15 cellular contexts compared by ENCODE assay signal in the genomic region with DNA sequence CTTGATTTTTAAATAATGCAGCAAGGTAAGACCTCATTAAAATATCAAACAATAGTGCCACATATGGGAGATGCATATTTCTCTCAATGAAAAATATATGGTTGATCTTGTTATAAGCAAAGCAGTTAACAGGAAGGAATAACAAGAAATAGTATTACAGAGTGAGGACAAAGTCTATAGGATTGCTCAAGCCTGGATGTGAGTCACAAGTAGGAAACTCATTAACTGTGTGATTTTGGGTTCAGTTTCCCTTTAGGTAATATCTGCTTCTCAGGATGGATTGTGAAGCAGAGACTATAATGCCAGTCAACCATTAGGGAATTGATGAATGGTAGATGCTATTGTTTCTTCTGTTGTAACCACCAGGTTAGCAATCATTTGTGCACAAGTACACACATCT. TPM values are rescaled to one million over a fixed set of nuclear protein-coding genes. Genes with fewer than 3 reads are reported as not detected.
DNase-seq lines count a peak whose midpoint lies in the region; ATAC-seq and TF ChIP-seq lines count a peak whose summit lies in the region.
"Had no signal": no experiment of that assay in that cellular context is flagged by ENCODE, and none has a peak within 500 bp of the region (broad histone marks: within the 10 kb centered on the region; RNA-seq: fewer than 3 reads in every experiment).

No MANE protein-coding gene starts in this region.

- intact Hi-C loops in MCF 10A (cut with micrococcal nuclease) (no loop called here), breast epithelium (cut with DNase I; ENCODE audit: low total_unique reads) (no loop called here)

- TF ChIP-seq CTCF in MCF 10A (IDR thresholded peaks at IDR 0.05; ENCODE audit: unreplicated experiment) (no peak), breast epithelium (IDR thresholded peaks at IDR 0.05) (no peak), fibroblast of villous mesenchyme (IDR thresholded peaks at IDR 0.05; ENCODE audit: insufficient read depth, low read depth, low read length) (no peak)

- H3K9me3 ChIP-seq in breast epithelium, result no peaks in the 10 kb centered on the region
- H3K9me3 ChIP-seq: MG63 had no signal

- TF ChIP-seq POLR2A in breast epithelium (IDR thresholded peaks at IDR 0.05), result no peak

- H3K4me3 ChIP-seq in breast epithelium, result no peak overlapping the region
- no peak overlapping the region for H3K4me3 ChIP-seq in fibroblast of villous mesenchyme (ENCODE audit: low read depth, low read length)
- H3K4me3 ChIP-seq: MG63, SK-N-MC had no signal

- H3K4me1 ChIP-seq in breast epithelium, result no peaks in the 10 kb centered on the region

- no peaks in the 10 kb centered on the region for H3K4me1 Mint-ChIP-seq in MCF 10A (ENCODE audit: insufficient read depth, unreplicated experiment)

- H3K27ac ChIP-seq in breast epithelium, result no peak overlapping the region
- H3K27ac ChIP-seq: SK-N-MC had no signal

- ATAC-seq in HG03039 (IDR thresholded peaks at IDR 0.05; ENCODE audit: unreplicated experiment), result no peak
- no peak for ATAC-seq in HG03469 (IDR thresholded peaks at IDR 0.05; ENCODE audit: unreplicated experiment)

- no peaks in the 10 kb centered on the region for H3K36me3 ChIP-seq in breast epithelium
- H3K36me3 ChIP-seq: MG63 had no signal

- no peak overlapping the region for H3K4me3 Mint-ChIP-seq in MCF 10A (ENCODE audit: unreplicated experiment)

- peaks cover 12% of the 10 kb centered on the region for H3K27me3 Mint-ChIP-seq in MCF 10A (ENCODE audit: insufficient read depth, unreplicated experiment)

- no peaks in the 10 kb centered on the region for H3K27me3 ChIP-seq in breast epithelium
- H3K27me3 ChIP-seq: MG63 had no signal

- BruUV-seq in MCF 10A (replicated peaks; lab: Mats Ljungman, UMichigan), result no TSS peak

- H3K36me3 Mint-ChIP-seq in MCF 10A (ENCODE audit: insufficient read depth, unreplicated experiment), result no peaks in the 10 kb centered on the region

- POLR2A ChIA-PET in MCF 10A (lab: Yijun Ruan, JAX), result no interaction called here

- H3K9me3 Mint-ChIP-seq in MCF 10A (ENCODE audit: unreplicated experiment), result no peaks in the 10 kb centered on the region

- DNase-seq in MCF 10A (ENCODE audit: unreplicated experiment), result peak; percentile 53
- no peak for DNase-seq in breast epithelium (ENCODE audit: low spot score in 2 of 2)
- peak; percentile 10 for DNase-seq in RKO (ENCODE audit: low spot score)
- peak; percentile 1 for DNase-seq in fibroblast of villous mesenchyme (ENCODE audit: low read depth)
- DNase-seq in amygdala (lab: John Stamatoyannopoulos, UW), result no peak
- no peak for DNase-seq in 8988T
- DNase-seq: C1 segment of cervical spinal cord; DMS 273 treated with DMSO at 0.1 percent for 48 hours; MG63; NCI-H187; NCI-H446 treated with DMSO at 0.1 percent for 48 hours; NK-92 treated with Interleukin-12 subunit alpha and Interleukin-12 subunit beta, amount 100 ng/mL, for 24 hours had no signal

- no peak overlapping the region for H3K27ac Mint-ChIP-seq in MCF 10A (ENCODE audit: low read depth, unreplicated experiment)

- CTCF ChIA-PET in MCF 10A (lab: Yijun Ruan, JAX), result no interaction called here

RNA-seq across cellular contexts. Expression of gene SPHKAP, which starts 42.9 kb away (rescaled TPM):
- total RNA-seq in MCF 10A (2022) (not detected in 2 replicates), breast epithelium (under 1 TPM in 2 of 3 donors, not detected in 1; 0.59 to 0.66 TPM), fibroblast of villous mesenchyme (under 0.01 TPM in 1 of 2 replicates, not detected in the other)

Comparison
In these comparisons a context has a peak if more than half of its experiments do, and no peak if none do; other contexts are left out.
1. DNase-seq: peak in MCF 10A (single experiment), RKO (single experiment) and fibroblast of villous mesenchyme (single experiment); none in breast epithelium (0 of 2), amygdala (0 of 56) and 8988T (single experiment).